8 cellular contexts compared by ENCODE assay signal in the genomic region with DNA sequence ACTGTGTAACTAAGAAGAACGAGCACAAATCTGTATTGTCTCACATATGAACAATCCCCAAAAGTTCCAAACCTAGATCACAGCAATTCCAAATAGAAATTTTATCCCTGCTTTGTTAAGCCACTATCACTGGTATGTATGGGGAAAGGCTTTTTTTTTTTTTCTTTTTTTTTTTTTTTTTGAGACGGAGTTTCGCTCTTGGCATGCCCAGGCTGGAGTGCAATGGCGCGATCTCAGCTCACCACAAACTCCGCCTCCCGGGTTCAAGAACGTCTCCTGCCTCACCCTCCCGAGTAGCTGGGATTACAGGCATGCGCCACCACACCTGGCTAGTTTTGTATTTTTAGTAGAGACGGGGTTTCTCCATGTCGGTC. TPM values are rescaled to one million over a fixed set of nuclear protein-coding genes. Genes with fewer than 3 reads are reported as not detected.
DNase-seq lines count a peak whose midpoint lies in the region; ATAC-seq and TF ChIP-seq lines count a peak whose summit lies in the region.
"Not testable (repeated sequence)": the region's sequence is repeated elsewhere in the genome, so short reads cannot be mapped to it uniquely, and the experiment has no call there.

No MANE protein-coding gene starts in this region.

- H3K27ac ChIP-seq in 22Rv1 (peak overlapping the region; percentile 88), MM.1S (ENCODE audit: low read length) (peak overlapping the region; percentile 95), body of pancreas (peak overlapping the region in 3 of 4 donors; percentile 73 to 88 (median 84)), mesodermal cell (ENCODE audit: low read depth, low read length, severe bottlenecking) (peak overlapping the region; percentile 94), skin epidermis (peak overlapping the region; percentile 61 to 95 (median 89))

- H2AFZ ChIP-seq in MM.1S (ENCODE audit: low read length), result peak overlapping the region; percentile 95; the same call in 1 of the 2 replicates

- H3K4me3 ChIP-seq in GM12865 (ENCODE audit: low read depth, low read length) (peak overlapping the region; percentile 77), MM.1S (ENCODE audit: low read length) (peak overlapping the region; percentile 97), WI38 (ENCODE audit: low read depth, low read length) (peak overlapping the region; percentile 98), body of pancreas (peak overlapping the region; percentile 27 to 35), foreskin fibroblast (ENCODE audit: low read depth in 1 of 2, low read length in 2 of 2) (peak overlapping the region; percentile 85 to 100), mesodermal cell (ENCODE audit: extremely low read depth, insufficient read depth, low read length, poor library complexity, severe bottlenecking) (peak overlapping the region; percentile 97), skin epidermis (peak overlapping the region; percentile 57 to 89 (median 65))

- not testable (repeated sequence) for H3K9me3 ChIP-seq in MM.1S (replicated peaks; ENCODE audit: insufficient read depth, low read length); body of pancreas; mesodermal cell (ENCODE audit: control insufficient read depth, low read length)

- TF ChIP-seq POLR2A in body of pancreas (IDR thresholded peaks at IDR 0.05), result not testable (repeated sequence)

- DNase-seq in GM12865 (ENCODE audit: low read depth) (peak; percentile 51), MM.1S (peak; percentile 39), foreskin fibroblast (peak in 1 of 2 donors; percentile 11)
- not testable (repeated sequence) for DNase-seq in body of pancreas

- not testable (repeated sequence) for ATAC-seq in body of pancreas

- WGBS in body of pancreas, 2 donors, result 6 to 13% methylated on average over 12 of the region's 12 CpGs
- no CpG with 5 or more reads among the region's 12 CpGs for WGBS in mesodermal cell (ENCODE audit: insufficient coverage in 2 of 2), 2 experiments

- H3K36me3 ChIP-seq in MM.1S (replicated peaks; ENCODE audit: insufficient read depth, low read length); body of pancreas (replicated peaks in 1 of 2; ENCODE audit: insufficient read depth in 1 of 2, low read depth in 2 of 2): not testable (repeated sequence)
- peaks cover 16% of the 10 kb centered on the region for H3K36me3 ChIP-seq in mesodermal cell (ENCODE audit: control insufficient read depth, insufficient read depth, low read length)

- peaks cover 51% of the 10 kb centered on the region for H3K79me2 ChIP-seq in MM.1S (ENCODE audit: low read length)

- not testable (repeated sequence) for H3F3A ChIP-seq in MM.1S (ENCODE audit: insufficient read depth, low read length)

- not testable (repeated sequence) for H3K4me1 ChIP-seq in MM.1S (ENCODE audit: low read length); mesodermal cell (ENCODE audit: control insufficient read depth, insufficient read depth, low read length, poor library complexity, severe bottlenecking)
- peaks cover 11% of the 10 kb centered on the region for H3K4me1 ChIP-seq in body of pancreas

- not testable (repeated sequence) for TF ChIP-seq CTCF in 22Rv1 (IDR thresholded peaks at IDR 0.05); GM12865 (IDR thresholded peaks at IDR 0.05; ENCODE audit: insufficient read depth, low read depth, low read length, missing control alignments); MM.1S (IDR thresholded peaks at IDR 0.05; ENCODE audit: low read length); WI38 (IDR thresholded peaks at IDR 0.05; ENCODE audit: low read depth, low read length); body of pancreas (IDR thresholded peaks at IDR 0.05); foreskin fibroblast (IDR thresholded peaks at IDR 0.05; ENCODE audit: low read depth, low read length)

- H3K4me2 ChIP-seq in MM.1S (ENCODE audit: low read depth, low read length), result peak overlapping the region; percentile 76

- H3K9ac ChIP-seq in MM.1S (ENCODE audit: low read length), result peak overlapping the region; percentile 95; the same call in 1 of the 2 replicates

- intact Hi-C loops in body of pancreas (cut with DNase I), result not testable (repeated sequence)

- not testable (repeated sequence) for H4K20me1 ChIP-seq in MM.1S (ENCODE audit: insufficient read depth, low read length)

- H3K27me3 ChIP-seq in MM.1S (replicated peaks; ENCODE audit: insufficient read depth, low read length); body of pancreas: not testable (repeated sequence)

- not testable (repeated sequence) for H3K9me2 ChIP-seq in MM.1S (replicated peaks; ENCODE audit: insufficient read depth, low read length)

RNA-seq across cellular contexts. Expression of a gene that starts 0.8 kb away (rescaled TPM):
- 10 to 100 TPM; 12.5 to 21.5 TPM for total RNA-seq in body of pancreas
- 35.3 TPM for polyA plus RNA-seq in mesodermal cell (2013, experiment 1 of 2)
- polyA plus RNA-seq in mesodermal cell (2013, experiment 2 of 2), result 37.3 TPM

RNA-seq across cellular contexts. Expression of a gene that starts 24.4 kb away (rescaled TPM):
- 10 to 100 TPM; 33.5 to 36.6 TPM for total RNA-seq in body of pancreas
- 136 TPM for polyA plus RNA-seq in mesodermal cell (2013, experiment 1 of 2)
- 148 TPM for polyA plus RNA-seq in mesodermal cell (2013, experiment 2 of 2)

Comparison
In these comparisons a context has a peak if more than half of its experiments do, and no peak if none do; other contexts are left out.
1. H3K4me3 ChIP-seq: peak in every context shown above with its lines; median percentile 98 in WI38; 97 in MM.1S; 97 in mesodermal cell; 92 in foreskin fibroblast; 77 in GM12865; 65 in skin epidermis; 31 in body of pancreas.